14 cellular contexts compared by ENCODE assay signal in the genomic region with DNA sequence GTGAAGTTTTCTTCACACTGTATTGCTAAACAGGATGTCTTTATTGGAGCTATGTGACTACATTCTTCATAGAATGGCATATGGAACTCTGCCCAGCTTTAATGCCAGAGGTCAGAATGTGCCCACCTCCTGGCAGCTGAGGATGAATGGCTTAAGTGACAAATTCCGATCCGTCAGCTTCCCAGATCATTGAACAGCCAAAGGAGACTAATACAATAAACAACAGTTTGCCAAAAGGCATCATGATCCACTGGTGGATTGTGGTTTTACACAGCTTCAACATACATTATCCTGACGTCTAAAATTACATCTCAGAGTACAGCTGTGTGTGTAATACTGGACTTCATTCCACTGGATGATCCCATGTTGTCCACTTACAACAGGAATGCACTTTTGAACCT.
A peak's percentile ranks its signal among the peaks of the same experiment; 100 is the strongest.
DNase-seq lines count a peak whose midpoint lies in the region; ATAC-seq and TF ChIP-seq lines count a peak whose summit lies in the region.
"Had no signal": no experiment of that assay in that cellular context is flagged by ENCODE, and none has a peak within 500 bp of the region (broad histone marks: within the 10 kb centered on the region; RNA-seq: fewer than 3 reads in every experiment).

No MANE protein-coding gene starts in this region.

- no peaks in the 10 kb centered on the region for H4K20me1 ChIP-seq in KMS-11 (ENCODE audit: insufficient read depth)
- no peaks in the 10 kb centered on the region for H4K20me1 ChIP-seq in MM.1S (ENCODE audit: insufficient read depth, low read length)

- 0 out of 2 replicates have a peak, but pooled peaks cover 6% of the 10 kb centered on the region for H3K36me3 ChIP-seq in ACC112 (ENCODE audit: insufficient read depth, low read length)
- H3K36me3 ChIP-seq in KMS-11 (ENCODE audit: insufficient read depth): no peaks in the 10 kb centered on the region
- no peaks in the 10 kb centered on the region for H3K36me3 ChIP-seq in MM.1S (replicated peaks; ENCODE audit: insufficient read depth, low read length)

- no peaks in the 10 kb centered on the region for H3K27me3 ChIP-seq in ACC112 (ENCODE audit: insufficient read depth, low read length)
- H3K27me3 ChIP-seq in KMS-11 (ENCODE audit: insufficient read depth, low read depth): no peaks in the 10 kb centered on the region
- peaks cover 14% of the 10 kb centered on the region for H3K27me3 ChIP-seq in MM.1S (replicated peaks; ENCODE audit: insufficient read depth, low read length)

- H3K9ac ChIP-seq in KMS-11 (no peak overlapping the region), MM.1S (ENCODE audit: low read length) (no peak overlapping the region)

- DNase-seq in memory B cell (ENCODE audit: low spot score in 2 of 2): no peak
- DNase-seq in MM.1S: no peak
- DNase-seq in activated naive CD4-positive, alpha-beta T cell treated with anti-CD3 and anti-CD28 coated beads, Interleukin-2, amount 50 U/mL, for 72 hours (ENCODE audit: low spot score in 2 of 2): no peak
- DNase-seq: activated CD4-positive, alpha-beta T cell treated with anti-CD3 and anti-CD28 coated beads for 48 hours; Kasumi-1; NCI-H2227 treated with DMSO at 0.1 percent for 48 hours; SHP77 treated with DMSO at 0.1 percent for 48 hours; stimulated activated CD4-positive, alpha-beta T cell treated with anti-CD3 and anti-CD28 coated beads, Interleukin-1b, Interleukin-23, amount 100 ng/mL, for 48 hours; stimulated activated naive B cell treated with anti-CD40 and anti-IgM and Interleukin-4, amounts not matched to agents 10 μg/mL and 1 μg/mL and 100 μg/mL, for 72 hours had no signal

- H3K27ac ChIP-seq in ACC112 (ENCODE audit: low read depth, low read length) (peak overlapping the region; percentile 83), KMS-11 (no peak overlapping the region), MM.1S (ENCODE audit: low read length) (no peak overlapping the region)

- peak overlapping the region in 3 of 5 experiments; percentile 37 to 52 (median 41) for H3K4me3 Mint-ChIP-seq in brain
- H3K4me3 Mint-ChIP-seq in memory B cell: no peak overlapping the region
- H3K4me3 Mint-ChIP-seq: stimulated activated naive B cell treated with anti-CD40 and anti-IgM and Interleukin-4, amounts not matched to agents 10 μg/mL and 1 μg/mL and 100 μg/mL, for 72 hours had no signal

- H2AFZ ChIP-seq in ACC112 (ENCODE audit: low read length, unreplicated experiment) (peak overlapping the region; percentile 47), KMS-11 (ENCODE audit: low read depth) (no peak overlapping the region), MM.1S (ENCODE audit: low read length) (no peak overlapping the region)

- TF ChIP-seq CTCF in KMS-11 (conservative IDR thresholded peaks at IDR 0.05; ENCODE audit: low read depth, low read length) (no peak), brain (conservative IDR thresholded peaks at IDR 0.05) (no peak), MM.1S (IDR thresholded peaks at IDR 0.05; ENCODE audit: low read length) (no peak)

- H3K4me3 ChIP-seq in ACC112 (ENCODE audit: low read depth, low read length): peak overlapping the region; percentile 13; the same call in 1 of the 2 replicates
- H3K4me3 ChIP-seq in KMS-11 (IDR thresholded peaks at IDR 0.05; ENCODE audit: insufficient read depth, low read depth, low read length): no peak overlapping the region
- H3K4me3 ChIP-seq in MM.1S (ENCODE audit: low read length): no peak overlapping the region

- H3K4me1 Mint-ChIP-seq in brain (peaks cover 58% of the 10 kb centered on the region), memory B cell (peaks cover 27% of the 10 kb centered on the region)

- no peaks in the 10 kb centered on the region for H3F3A ChIP-seq in MM.1S (ENCODE audit: insufficient read depth, low read length)

- H3K27me3 Mint-ChIP-seq in brain: no peaks in the 10 kb centered on the region
- no peaks in the 10 kb centered on the region for H3K27me3 Mint-ChIP-seq in memory B cell
- H3K27me3 Mint-ChIP-seq: stimulated activated naive B cell treated with anti-CD40 and anti-IgM and Interleukin-4, amounts not matched to agents 10 μg/mL and 1 μg/mL and 100 μg/mL, for 72 hours had no signal

- peak overlapping the region in 3 of 5 experiments; percentile 86 to 88 (median 88) for H3K27ac Mint-ChIP-seq in brain
- H3K27ac Mint-ChIP-seq in memory B cell: peak overlapping the region; percentile 10
- no peak overlapping the region for H3K27ac Mint-ChIP-seq in activated naive CD4-positive, alpha-beta T cell treated with anti-CD3 and anti-CD28 coated beads, Interleukin-2, amount 50 U/mL, for 72 hours
- H3K27ac Mint-ChIP-seq: stimulated activated naive B cell treated with anti-CD40 and anti-IgM and Interleukin-4, amounts not matched to agents 10 μg/mL and 1 μg/mL and 100 μg/mL, for 72 hours had no signal

- no peaks in the 10 kb centered on the region for H3K9me3 ChIP-seq in MM.1S (replicated peaks; ENCODE audit: insufficient read depth, low read length)

- H3K9me3 Mint-ChIP-seq in brain (peaks cover 14 to 19% (median 16%) of the 10 kb centered on the region in 5 experiments), memory B cell (peaks cover 12% of the 10 kb centered on the region)
- H3K9me3 Mint-ChIP-seq in activated naive CD4-positive, alpha-beta T cell treated with anti-CD3 and anti-CD28 coated beads, Interleukin-2, amount 50 U/mL, for 72 hours: peaks cover 7 to 10% of the 10 kb centered on the region in 2 donors

- H3K4me1 ChIP-seq in ACC112 (ENCODE audit: control insufficient read depth, insufficient read depth, low read length, unreplicated experiment) (peaks cover 56% of the 10 kb centered on the region), KMS-11 (ENCODE audit: low read depth, poor library complexity, severe bottlenecking) (peaks cover 31% of the 10 kb centered on the region), MM.1S (ENCODE audit: low read length) (no peaks in the 10 kb centered on the region)

- H3K36me3 Mint-ChIP-seq in brain (peaks cover 19% of the 10 kb centered on the region), memory B cell (peaks cover 4% of the 10 kb centered on the region)
- H3K36me3 Mint-ChIP-seq in activated naive CD4-positive, alpha-beta T cell treated with anti-CD3 and anti-CD28 coated beads, Interleukin-2, amount 50 U/mL, for 72 hours: peaks cover 8 to 9% of the 10 kb centered on the region in 2 donors

- H3K79me2 ChIP-seq in ACC112 (ENCODE audit: control insufficient read depth, insufficient read depth, low read length, unreplicated experiment) (no peaks in the 10 kb centered on the region), KMS-11 (ENCODE audit: insufficient read depth, low read depth) (no peaks in the 10 kb centered on the region), MM.1S (ENCODE audit: low read length) (no peaks in the 10 kb centered on the region)

- H3K9me2 ChIP-seq in MM.1S (replicated peaks; ENCODE audit: insufficient read depth, low read length): no peaks in the 10 kb centered on the region

- ATAC-seq in memory B cell (ENCODE audit: low read depth) (no peak), HG02610 (IDR thresholded peaks at IDR 0.05; ENCODE audit: unreplicated experiment) (no peak), HG02642 (IDR thresholded peaks at IDR 0.05; ENCODE audit: poor library complexity, unreplicated experiment) (no peak)
- ATAC-seq in activated naive CD4-positive, alpha-beta T cell treated with anti-CD3 and anti-CD28 coated beads, Interleukin-2, amount 50 U/mL, for 72 hours: no peak
- ATAC-seq: stimulated activated naive B cell treated with anti-CD40 and anti-IgM and Interleukin-4, amounts not matched to agents 10 μg/mL and 1 μg/mL and 100 μg/mL, for 72 hours had no signal

- H3K4me2 ChIP-seq in KMS-11 (0 out of 2 replicates have a peak overlapping the region, but pooled peaks have one; percentile 3), MM.1S (ENCODE audit: low read depth, low read length) (no peak overlapping the region)

Comparison
In these comparisons a context has a peak if more than half of its experiments do, and no peak if none do; other contexts are left out.
1. H3K27ac Mint-ChIP-seq: peak in brain (3 of 5) and memory B cell (single experiment); none in activated naive CD4-positive, alpha-beta T cell treated with anti-CD3 and anti-CD28 coated beads, Interleukin-2, amount 50 U/mL, for 72 hours (0 of 2).